ENCODE assay signal across 2 cellular contexts in genomic region chr1:205478985-205479384, GRCh38. TPM values are rescaled to one million over a fixed set of nuclear protein-coding genes. Genes with fewer than 3 reads are reported as not detected.
"Had no signal": no experiment of that assay in that cellular context is flagged by ENCODE, and none has a peak within 500 bp of the region (broad histone marks: within the 10 kb centered on the region; RNA-seq: fewer than 3 reads in every experiment).

No MANE protein-coding gene starts in this region.

RNA-seq across cellular contexts. Expression of gene BLACAT1, which starts 23.1 kb away (rescaled TPM):
- total RNA-seq: NCI-H460, Right ventricle myocardium inferior had no signal

RNA-seq across cellular contexts. Expression of gene LEMD1, which starts 57.1 kb away (rescaled TPM):
- total RNA-seq: NCI-H460, Right ventricle myocardium inferior had no signal
